10 cellular contexts compared by ENCODE assay signal in the genomic region with DNA sequence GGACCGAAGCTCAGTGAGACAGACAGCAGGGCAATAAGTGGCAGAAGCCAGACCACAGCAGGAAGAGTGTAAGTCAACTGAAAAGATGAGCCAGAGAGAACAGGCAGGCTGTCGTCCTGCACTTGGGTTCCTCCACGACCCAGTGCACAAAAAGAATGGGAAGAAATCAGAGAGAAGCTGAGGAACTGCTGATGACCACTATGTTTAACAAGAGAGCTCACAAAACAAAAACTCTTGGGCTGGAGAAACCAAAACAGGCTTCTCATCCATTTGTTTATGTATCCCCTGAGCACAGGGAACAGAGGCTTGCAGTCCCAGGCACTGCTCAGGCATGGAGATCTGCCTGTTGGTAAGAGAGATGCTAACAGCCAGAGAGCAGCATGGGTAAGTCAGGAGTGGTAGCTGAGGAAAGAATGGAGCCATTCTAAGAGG. TPM values are rescaled to one million over a fixed set of nuclear protein-coding genes. Genes with fewer than 3 reads are reported as not detected.
DNase-seq lines count a peak whose midpoint lies in the region; ATAC-seq and TF ChIP-seq lines count a peak whose summit lies in the region.
"Had no signal": no experiment of that assay in that cellular context is flagged by ENCODE, and none has a peak within 500 bp of the region (broad histone marks: within the 10 kb centered on the region; RNA-seq: fewer than 3 reads in every experiment).

No MANE protein-coding gene starts in this region.

- no peak overlapping the region for H3K4me2 ChIP-seq in H9 (ENCODE audit: insufficient read depth, insufficient read length, low read length)

- no peak overlapping the region for H2BK15ac ChIP-seq in H9 (ENCODE audit: low read depth, low read length)

- H2BK120ac ChIP-seq in H9 (ENCODE audit: low read depth, low read length, poor library complexity, severe bottlenecking) = no peak overlapping the region

- H3K27ac Mint-ChIP-seq in H9 = peak overlapping the region in 2 of 3 experiments; percentile 50 to 86; a peak in 3 of 7 replicates
- H3K27ac Mint-ChIP-seq in activated T-helper 17 cell treated with anti-CD3 and anti-CD28 coated beads, Interleukin-2, amount 50 U/mL, for 72 hours = peak overlapping the region; percentile 85

- no peak overlapping the region; the same call in 1 of the 2 replicates for H3K14ac ChIP-seq in H9 (ENCODE audit: insufficient read depth, low read length)

- H4K5ac ChIP-seq in H9 (ENCODE audit: insufficient read length, low read depth, low read length) = no peak overlapping the region

- no peak for ATAC-seq in activated T-helper 17 cell treated with anti-CD3 and anti-CD28 coated beads, Interleukin-2, amount 50 U/mL, for 72 hours (replicated peaks)
- no peak for ATAC-seq in right cardiac atrium
- ATAC-seq in upper lobe of right lung = no peak

- peaks cover 36 to 43% (median 40%) of the 10 kb centered on the region in 3 donors for H3K36me3 ChIP-seq in skeletal muscle tissue (ENCODE audit: control insufficient read depth in 3 of 3, insufficient read depth in 3 of 3, low read length in 3 of 3)
- H3K36me3 ChIP-seq in upper lobe of right lung = peaks cover 64% of the 10 kb centered on the region

- peaks cover 23 to 64% (median 47%) of the 10 kb centered on the region in 3 experiments; a peak in 6 of 7 replicates for H3K36me3 Mint-ChIP-seq in H9 (ENCODE audit: insufficient read depth in 1 of 3, low read depth in 3 of 3)
- H3K36me3 Mint-ChIP-seq in activated T-helper 17 cell treated with anti-CD3 and anti-CD28 coated beads, Interleukin-2, amount 50 U/mL, for 72 hours (ENCODE audit: low read depth) = peaks cover 71% of the 10 kb centered on the region

- H3K79me1 ChIP-seq in H9 (ENCODE audit: insufficient read depth, low read depth, low read length, poor library complexity, severe bottlenecking) = peaks cover 7% of the 10 kb centered on the region

- no peak overlapping the region for H3K4ac ChIP-seq in H9 (ENCODE audit: low read depth, low read length)

- H3K56ac ChIP-seq in H9 (ENCODE audit: insufficient read length, low read depth, low read length) = no peak overlapping the region

- intact Hi-C loops in right cardiac atrium (cut with DNase I) = no loop called here
- intact Hi-C loops in upper lobe of right lung (cut with DNase I) = no loop called here

- peaks cover 2% of the 10 kb centered on the region for H4K20me1 ChIP-seq in H9 (ENCODE audit: control insufficient read depth, insufficient read depth, insufficient read length)

- H3K79me2 ChIP-seq in H9 (ENCODE audit: insufficient read depth, low read length) = peaks cover 46% of the 10 kb centered on the region

- H3K27me3 ChIP-seq in H9 (ENCODE audit: insufficient read depth, low read length) (no peaks in the 10 kb centered on the region), right cardiac atrium (ENCODE audit: control insufficient read depth, insufficient read depth) (no peaks in the 10 kb centered on the region), skeletal muscle tissue (ENCODE audit: control insufficient read depth in 3 of 3, insufficient read depth in 3 of 3, low read length in 3 of 3) (no peaks in the 10 kb centered on the region), upper lobe of right lung (no peaks in the 10 kb centered on the region)

- no peak overlapping the region for H3K18ac ChIP-seq in H9 (ENCODE audit: insufficient read length, low read depth, low read length)

- H3K27ac ChIP-seq in H9 (ENCODE audit: insufficient read length, low read depth, low read length) (no peak overlapping the region), right cardiac atrium (ENCODE audit: low read length) (peak overlapping the region; percentile 85), skeletal muscle tissue (ENCODE audit: low read depth, low read length) (peak overlapping the region; percentile 79), upper lobe of right lung (no peak overlapping the region)

- H3K9me3 ChIP-seq in H9 (ENCODE audit: control insufficient read depth, low read depth, low read length) (no peaks in the 10 kb centered on the region), right cardiac atrium (ENCODE audit: control insufficient read depth, low read length) (no peaks in the 10 kb centered on the region), skeletal muscle tissue (ENCODE audit: control insufficient read depth in 3 of 3, low read length in 3 of 3) (no peaks in the 10 kb centered on the region), upper lobe of right lung (no peaks in the 10 kb centered on the region)

- no peak overlapping the region for H4K8ac ChIP-seq in H9 (replicated peaks; ENCODE audit: insufficient read length, low read depth, low read length)

- DNase-seq in H9 = no peak
- no peak for DNase-seq in right cardiac atrium
- DNase-seq in NCI-H82 treated with DMSO at 0.1 percent for 48 hours (lab: John Stamatoyannopoulos, UW; ENCODE audit: unreplicated experiment) = no peak
- no peak for DNase-seq in putamen (ENCODE audit: low spot score)
- DNase-seq in upper lobe of right lung = no peak
- DNase-seq: mesendoderm; NCI-H1092 treated with DMSO at 0.1 percent for 48 hours; stimulated activated naive CD4-positive, alpha-beta T cell had no signal

- H3K27me3 Mint-ChIP-seq in H9 (ENCODE audit: low read depth) = no peaks in the 10 kb centered on the region
- H3K27me3 Mint-ChIP-seq in activated T-helper 17 cell treated with anti-CD3 and anti-CD28 coated beads, Interleukin-2, amount 50 U/mL, for 72 hours = no peaks in the 10 kb centered on the region

- no peak overlapping the region for H2AFZ ChIP-seq in H9 (ENCODE audit: low read length)

- H3T11ph ChIP-seq in H9 (ENCODE audit: low read length) = no peak overlapping the region

- H3K4me3 Mint-ChIP-seq in H9 = no peak overlapping the region
- no peak overlapping the region for H3K4me3 Mint-ChIP-seq in activated T-helper 17 cell treated with anti-CD3 and anti-CD28 coated beads, Interleukin-2, amount 50 U/mL, for 72 hours

- H4K91ac ChIP-seq in H9 (ENCODE audit: insufficient read length, low read depth, low read length) = no peak overlapping the region

- H3K9ac ChIP-seq in H9 (ENCODE audit: extremely low read depth, insufficient read length, low read length) (no peak overlapping the region), skeletal muscle tissue (ENCODE audit: low read depth in 1 of 3, low read length in 3 of 3) (peak overlapping the region in 2 of 3 donors; percentile 26 to 33)

- no peak overlapping the region for H2BK5ac ChIP-seq in H9 (ENCODE audit: insufficient read length, low read length)

- H3K4me3 ChIP-seq in right cardiac atrium (ENCODE audit: low read length) (no peak overlapping the region), skeletal muscle tissue (ENCODE audit: low read length in 3 of 3) (no peak overlapping the region), upper lobe of right lung (no peak overlapping the region)

- H3K9me3 Mint-ChIP-seq in H9 = no peaks in the 10 kb centered on the region; a peak in 1 of 5 replicates
- no peaks in the 10 kb centered on the region for H3K9me3 Mint-ChIP-seq in activated T-helper 17 cell treated with anti-CD3 and anti-CD28 coated beads, Interleukin-2, amount 50 U/mL, for 72 hours

- H3K4me1 ChIP-seq in H9 (ENCODE audit: insufficient read depth, low read length) (no peaks in the 10 kb centered on the region), right cardiac atrium (ENCODE audit: control insufficient read depth, insufficient read depth, low read length) (peaks cover 14% of the 10 kb centered on the region), skeletal muscle tissue (ENCODE audit: control insufficient read depth in 3 of 3, insufficient read depth in 3 of 3, low read length in 3 of 3) (peaks cover 66 to 75% (median 67%) of the 10 kb centered on the region in 3 donors), upper lobe of right lung (peaks cover 23% of the 10 kb centered on the region)

- TF ChIP-seq CTCF in H9 (conservative IDR thresholded peaks at IDR 0.05) (no peak), upper lobe of right lung (IDR thresholded peaks at IDR 0.05) (no peak)

- peaks cover 0 to 3% of the 10 kb centered on the region in 2 experiments; a peak in 2 of 4 replicates for H3K4me1 Mint-ChIP-seq in H9
- H3K4me1 Mint-ChIP-seq in activated T-helper 17 cell treated with anti-CD3 and anti-CD28 coated beads, Interleukin-2, amount 50 U/mL, for 72 hours = peaks cover 6% of the 10 kb centered on the region

- H2BK20ac ChIP-seq in H9 (ENCODE audit: low read depth, low read length, poor library complexity, severe bottlenecking) = no peak overlapping the region

- no peak overlapping the region for H2AK5ac ChIP-seq in H9 (ENCODE audit: insufficient read length, low read length)

- no peak overlapping the region for H2BK12ac ChIP-seq in H9 (ENCODE audit: insufficient read length, low read depth, low read length)

- H3K23me2 ChIP-seq in H9 (ENCODE audit: insufficient read length, low read depth, low read length, poor library complexity, severe bottlenecking) = no peaks in the 10 kb centered on the region

- no peak overlapping the region for H3K23ac ChIP-seq in H9 (ENCODE audit: insufficient read length, low read depth, low read length)

- no CpG with 5 or more reads among the region's 3 CpGs for WGBS in H9 (ENCODE audit: extremely low coverage, insufficient read length, low lambda C conversion rate)
- WGBS in right cardiac atrium = 26% methylated on average over 3 of the region's 3 CpGs

RNA-seq across cellular contexts. Expression of a gene that starts 14.0 kb away (rescaled TPM):
- total RNA-seq in H9 (2021) (110 and 123 TPM in 2 replicates), right cardiac atrium (100 to 1,000 TPM in 1 of 4 donors, 10 to 100 TPM in 3; 64.4 to 106 (median 86.1) TPM), skeletal muscle tissue (39.1 TPM), upper lobe of right lung (95.5 TPM)
- 10 to 100 TPM; 64.8 to 68.4 TPM for total RNA-seq in activated T-helper 17 cell treated with anti-CD3 and anti-CD28 coated beads, Interleukin-2, amount 50 U/mL, for 72 hours
- polyA plus RNA-seq in right cardiac atrium = 66.5 TPM

RNA-seq across cellular contexts. Expression of a gene that starts 25.2 kb away (rescaled TPM):
- total RNA-seq in H9 (2021) (59.1 and 59.5 TPM in 2 replicates), right cardiac atrium (10 to 100 TPM; 17.1 to 24.9 (median 21.4) TPM), skeletal muscle tissue (13.6 TPM), upper lobe of right lung (31.0 TPM)
- 10 to 100 TPM; 48.5 to 62.5 TPM for total RNA-seq in activated T-helper 17 cell treated with anti-CD3 and anti-CD28 coated beads, Interleukin-2, amount 50 U/mL, for 72 hours
- polyA plus RNA-seq in right cardiac atrium = 9.3 TPM

RNA-seq across cellular contexts. Expression of a gene that starts 45.0 kb away (rescaled TPM):
- total RNA-seq in H9 (2021) = 33.3 and 33.6 TPM in 2 replicates
- 10 to 100 TPM; 27.7 to 30.0 TPM for total RNA-seq in activated T-helper 17 cell treated with anti-CD3 and anti-CD28 coated beads, Interleukin-2, amount 50 U/mL, for 72 hours
- 10 to 100 TPM; 28.9 to 36.5 (median 33.3) TPM for total RNA-seq in right cardiac atrium
- polyA plus RNA-seq in right cardiac atrium = 28.0 TPM
- 3.7 TPM for total RNA-seq in skeletal muscle tissue
- total RNA-seq in upper lobe of right lung = 30.9 TPM

RNA-seq across cellular contexts. Expression of a gene that starts 59.5 kb away (rescaled TPM):
- 0.26 and 1.9 TPM in 2 replicates for total RNA-seq in H9 (2021)
- total RNA-seq in activated T-helper 17 cell treated with anti-CD3 and anti-CD28 coated beads, Interleukin-2, amount 50 U/mL, for 72 hours = 100 to 1,000 TPM; 126 to 134 TPM
- total RNA-seq in right cardiac atrium = 1 to 10 TPM in 2 of 4 donors, under 1 TPM in 2; 0.68 to 2.5 (median 1.3) TPM
- 0.66 TPM for polyA plus RNA-seq in right cardiac atrium
- 0.52 TPM for total RNA-seq in skeletal muscle tissue
- total RNA-seq in upper lobe of right lung = 19.1 TPM

Comparison
In these comparisons a context has a peak if more than half of its experiments do, and no peak if none do; other contexts are left out.
1. H3K27ac ChIP-seq: peak in right cardiac atrium (single experiment) and skeletal muscle tissue (single experiment); none in H9 (single experiment) and upper lobe of right lung (single experiment).